In genomic region chr1:156752843-156753486, GRCh38 we compare ENCODE assay signal across 8 cellular contexts. TPM values are rescaled to one million over a fixed set of nuclear protein-coding genes. Genes with fewer than 3 reads are reported as not detected.
DNase-seq lines count a peak whose midpoint lies in the region; ATAC-seq and TF ChIP-seq lines count a peak whose summit lies in the region.

No MANE protein-coding gene starts in this region.

- H3F3A ChIP-seq in PC-3 (ENCODE audit: low read length, unreplicated experiment): no peaks in the 10 kb centered on the region

- H3K27me3 ChIP-seq in PC-3 (ENCODE audit: low read length) (no peaks in the 10 kb centered on the region), trophoblast cell (ENCODE audit: insufficient read depth, low read length) (no peaks in the 10 kb centered on the region)

- H3K9ac ChIP-seq in PC-3 (ENCODE audit: low read length): no peak overlapping the region
- no peak overlapping the region for H3K9ac ChIP-seq in trophoblast cell (ENCODE audit: low read length)

- CTCF ChIA-PET in PC-3 (lab: Charles Lee): no interaction called here

- no peak overlapping the region for H4K12ac ChIP-seq in trophoblast cell (ENCODE audit: low read depth, low read length)

- H3K4me1 ChIP-seq in PC-3 (ENCODE audit: insufficient read depth, low read length) (peaks cover 33% of the 10 kb centered on the region), trophoblast cell (ENCODE audit: control insufficient read depth in 1 of 2, insufficient read depth in 2 of 2, low read length in 2 of 2) (peaks cover 25 to 29% of the 10 kb centered on the region in 2 experiments)

- DNase-seq in PC-3: no peak
- DNase-seq in epithelial cell of proximal tubule (ENCODE audit: low read depth): no peak
- DNase-seq in trophoblast cell: peak; percentile 58 to 95
- DNase-seq in GM13976 (ENCODE audit: low spot score): no peak
- no peak for DNase-seq in stimulated activated CD4-positive, alpha-beta T cell treated with anti-CD3 and anti-CD28 coated beads, Interleukin-15, amount 100 ng/mL, for 24 hours

- H3K79me1 ChIP-seq in trophoblast cell (ENCODE audit: low read length): peaks cover 33% of the 10 kb centered on the region

- no peak overlapping the region for H3K4ac ChIP-seq in trophoblast cell (ENCODE audit: low read depth, low read length)

- no peak overlapping the region for H4K8ac ChIP-seq in trophoblast cell (ENCODE audit: low read depth, low read length)

- H3K14ac ChIP-seq in trophoblast cell (ENCODE audit: low read length): no peak overlapping the region

- H3K27ac ChIP-seq in PC-3 (ENCODE audit: low read length) (no peak overlapping the region), trophoblast cell (ENCODE audit: low read depth, low read length) (no peak overlapping the region)

- H3K79me2 ChIP-seq in PC-3 (ENCODE audit: low read length): peaks cover 50% of the 10 kb centered on the region
- peaks cover 38% of the 10 kb centered on the region for H3K79me2 ChIP-seq in trophoblast cell (ENCODE audit: control insufficient read depth, insufficient read depth, low read length, poor library complexity)

- BruUV-seq in PC-3 (replicated peaks; lab: Mats Ljungman, UMichigan): no TSS peak

- intact Hi-C loops in PC-3 (cut with micrococcal nuclease): loop anchor here (1.0 kb wide), 1 partner anchor 14 kb away; the partner anchor contains the start of gene PRCC

- H3K4me3 ChIP-seq in GM08714 (ENCODE audit: low read length) (peak overlapping the region; percentile 78), PC-3 (ENCODE audit: low read length) (peak overlapping the region; percentile 86), epithelial cell of proximal tubule (ENCODE audit: low read depth, low read length) (peak overlapping the region; percentile 97), trophoblast cell (ENCODE audit: low read depth, low read length) (no peak overlapping the region)

- no peak overlapping the region for H2AK5ac ChIP-seq in trophoblast cell (ENCODE audit: low read length)

- H3K4me2 ChIP-seq in PC-3 (ENCODE audit: low read length): peak overlapping the region; percentile 88
- no peak overlapping the region for H3K4me2 ChIP-seq in trophoblast cell (ENCODE audit: low read length)

- in situ Hi-C loops in GM13976 (cut with MboI; ENCODE audit: low sequenced_read_pairs, unreplicated experiment): no loop called here

- no peak overlapping the region for H3K18ac ChIP-seq in trophoblast cell (ENCODE audit: low read length)

- H3K36me3 ChIP-seq in PC-3 (ENCODE audit: low read depth, low read length) (peaks cover 5% of the 10 kb centered on the region; the same call in 1 of the 2 replicates), trophoblast cell (ENCODE audit: control insufficient read depth in 1 of 2, insufficient read depth in 2 of 2, low read length in 2 of 2) (peaks cover 5 to 11% of the 10 kb centered on the region in 2 experiments)

- no peak overlapping the region for H2AFZ ChIP-seq in PC-3 (ENCODE audit: low read length)
- H2AFZ ChIP-seq in trophoblast cell (ENCODE audit: insufficient read depth, low read length, poor library complexity): no peak overlapping the region

- no peak overlapping the region for H2BK5ac ChIP-seq in trophoblast cell (ENCODE audit: low read depth, low read length, poor library complexity)

- POLR2A ChIA-PET in PC-3 (lab: Charles Lee; ENCODE audit: unreplicated experiment): interaction anchor here (0.6 kb wide), 1 partner anchor 820 kb away, joined by 6 read pairs; no protein-coding TSS in a partner anchor

- no peak overlapping the region for H2BK12ac ChIP-seq in trophoblast cell (ENCODE audit: low read length)

- H3K9me3 ChIP-seq in PC-3 (ENCODE audit: low read length) (no peaks in the 10 kb centered on the region), trophoblast cell (ENCODE audit: insufficient read depth, low read depth, low read length) (peaks cover 2% of the 10 kb centered on the region)

- H4K91ac ChIP-seq in trophoblast cell (ENCODE audit: low read depth, low read length): no peak overlapping the region

- H3K23ac ChIP-seq in trophoblast cell (ENCODE audit: low read length): no peak overlapping the region

- H3K9me2 ChIP-seq in PC-3 (replicated peaks; ENCODE audit: low read length): no peaks in the 10 kb centered on the region

- ATAC-seq in PC-3 (no peak), HG02623 (IDR thresholded peaks at IDR 0.05; ENCODE audit: unreplicated experiment) (no peak), GM18519 (IDR thresholded peaks at IDR 0.05; ENCODE audit: low FRiP score, unreplicated experiment) (no peak)

- no peak overlapping the region for H2BK120ac ChIP-seq in trophoblast cell (ENCODE audit: insufficient read depth, low read length, poor library complexity)

- no peak for TF ChIP-seq CTCF in PC-3 (conservative IDR thresholded peaks at IDR 0.05; ENCODE audit: low read depth, low read length)
- no peak for TF ChIP-seq CTCF in epithelial cell of proximal tubule (conservative IDR thresholded peaks at IDR 0.05; ENCODE audit: low read depth, low read length)
- no peak for TF ChIP-seq CTCF in GM13976 (IDR thresholded peaks at IDR 0.05; ENCODE audit: borderline replicate concordance, control extremely low read depth, extremely low read depth, insufficient read depth, missing control alignments)

- WGBS in trophoblast cell (ENCODE audit: extremely low coverage, insufficient coverage, insufficient read length): no CpG with 5 or more reads among the region's 1 CpG

- no peaks in the 10 kb centered on the region for H4K20me1 ChIP-seq in PC-3 (ENCODE audit: low read length)

RNA-seq across cellular contexts. Expression of gene HDGF, which starts 1.5 kb away (rescaled TPM):
- total RNA-seq in PC-3 (2014; rRNA removed) (586 and 1,030 TPM in 2 replicates), epithelial cell of proximal tubule (279 and 348 TPM in 2 replicates)
- polyA plus RNA-seq in trophoblast cell (2013): 216 and 223 TPM in 2 replicates

RNA-seq across cellular contexts. Expression of gene MRPL24, which starts 12.1 kb away (rescaled TPM):
- total RNA-seq in PC-3 (2014; rRNA removed) (232 and 275 TPM in 2 replicates), epithelial cell of proximal tubule (47.7 and 65.8 TPM in 2 replicates)
- polyA plus RNA-seq in trophoblast cell (2013): 40.5 and 40.7 TPM in 2 replicates

RNA-seq across cellular contexts. Expression of gene PRCC, which starts 14.4 kb away (rescaled TPM):
- total RNA-seq in PC-3 (2014; rRNA removed) (103 TPM in 2 replicates), epithelial cell of proximal tubule (49.5 and 51.2 TPM in 2 replicates)
- polyA plus RNA-seq in trophoblast cell (2013): 156 and 169 TPM in 2 replicates

RNA-seq across cellular contexts. Expression of gene ISG20L2, which starts 24.4 kb away (rescaled TPM):
- 39.2 and 51.7 TPM in 2 replicates for total RNA-seq in PC-3 (2014; rRNA removed)
- 19.4 and 26.4 TPM in 2 replicates for total RNA-seq in epithelial cell of proximal tubule
- polyA plus RNA-seq in trophoblast cell (2013): 44.2 and 46.1 TPM in 2 replicates

RNA-seq across cellular contexts. Expression of gene METTL25B, which starts 24.7 kb away (rescaled TPM):
- total RNA-seq in PC-3 (2014; rRNA removed): 10.4 and 14.6 TPM in 2 replicates
- 6.9 and 19.9 TPM in 2 replicates for total RNA-seq in epithelial cell of proximal tubule
- polyA plus RNA-seq in trophoblast cell (2013): 15.9 and 18.0 TPM in 2 replicates

Comparison
In these comparisons a context has a peak if more than half of its experiments do, and no peak if none do; other contexts are left out.
1. DNase-seq: peak in trophoblast cell (2 of 2); none in PC-3 (single experiment), epithelial cell of proximal tubule (single experiment), GM13976 (single experiment) and stimulated activated CD4-positive, alpha-beta T cell treated with anti-CD3 and anti-CD28 coated beads, Interleukin-15, amount 100 ng/mL, for 24 hours (single experiment).